Comparison of ENCODE assay signal across 17 cellular contexts in genomic region chr6:169567809-169568208, GRCh38.
DNase-seq lines count a peak whose midpoint lies in the region; ATAC-seq and TF ChIP-seq lines count a peak whose summit lies in the region.
"Had no signal": no experiment of that assay in that cellular context is flagged by ENCODE, and none has a peak within 500 bp of the region (broad histone marks: within the 10 kb centered on the region; RNA-seq: fewer than 3 reads in every experiment).

No MANE protein-coding gene starts in this region.

- no peaks in the 10 kb centered on the region for H3K9me3 ChIP-seq in BLaER1
- H3K9me3 ChIP-seq in CD4-positive, alpha-beta memory T cell (ENCODE audit: control insufficient read depth in 1 of 2, low read length in 2 of 2), result no peaks in the 10 kb centered on the region

- H3K36me3 ChIP-seq in BLaER1, result no peaks in the 10 kb centered on the region
- no peaks in the 10 kb centered on the region for H3K36me3 ChIP-seq in CD4-positive, alpha-beta memory T cell (ENCODE audit: insufficient read depth, low read length)

- CTCF ChIA-PET in CD4-positive, alpha-beta memory T cell (lab: Charles Lee; ENCODE audit: partially characterized antibody), result no interaction called here

- H3K4me1 ChIP-seq in BLaER1, result peaks cover 19% of the 10 kb centered on the region
- H3K4me1 ChIP-seq in CD4-positive, alpha-beta memory T cell (ENCODE audit: insufficient read depth, low read length), result no peaks in the 10 kb centered on the region

- H4K20me1 ChIP-seq in BLaER1, result no peaks in the 10 kb centered on the region

- intact Hi-C loops in CD4-positive, alpha-beta memory T cell (cut with micrococcal nuclease), result no loop called here

- peak overlapping the region; percentile 47 for H3K4me2 ChIP-seq in BLaER1

- H3K27me3 Mint-ChIP-seq in naive B cell, result no peaks in the 10 kb centered on the region
- H3K27me3 Mint-ChIP-seq in activated T-helper 17 cell treated with anti-CD3 and anti-CD28 coated beads, Interleukin-2, amount 50 U/mL, for 72 hours, result no peaks in the 10 kb centered on the region
- H3K27me3 Mint-ChIP-seq in CD4-positive, alpha-beta memory T cell, result no peaks in the 10 kb centered on the region
- H3K27me3 Mint-ChIP-seq: B cell; CD4-positive, alpha-beta T cell; IgD-negative memory B cell had no signal

- POLR2A ChIA-PET in CD4-positive, alpha-beta memory T cell (lab: Charles Lee; ENCODE audit: partially characterized antibody), result no interaction called here

- peaks cover 1 to 24% (median 7%) of the 10 kb centered on the region in 3 donors for H3K4me1 Mint-ChIP-seq in naive B cell
- H3K4me1 Mint-ChIP-seq in activated T-helper 17 cell treated with anti-CD3 and anti-CD28 coated beads, Interleukin-2, amount 50 U/mL, for 72 hours, result no peaks in the 10 kb centered on the region
- peaks cover 0 to 7% (median 4%) of the 10 kb centered on the region in 4 donors for H3K4me1 Mint-ChIP-seq in CD4-positive, alpha-beta memory T cell
- H3K4me1 Mint-ChIP-seq: H9, IgD-negative memory B cell had no signal

- H3K27me3 ChIP-seq in BLaER1, result no peaks in the 10 kb centered on the region
- no peaks in the 10 kb centered on the region for H3K27me3 ChIP-seq in CD4-positive, alpha-beta memory T cell (ENCODE audit: insufficient read depth, low read length)

- peak overlapping the region in 5 of 6 donors; percentile 32 to 81 (median 50) for H3K27ac Mint-ChIP-seq in naive B cell
- H3K27ac Mint-ChIP-seq in activated T-helper 17 cell treated with anti-CD3 and anti-CD28 coated beads, Interleukin-2, amount 50 U/mL, for 72 hours, result no peak overlapping the region
- H3K27ac Mint-ChIP-seq in CD4-positive, alpha-beta memory T cell, result no peak overlapping the region
- H3K27ac Mint-ChIP-seq: B cell; CD4-positive, alpha-beta T cell had no signal

- no peak overlapping the region for H3K9ac ChIP-seq in BLaER1

- H3K27ac ChIP-seq in BLaER1, result no peak overlapping the region
- H3K27ac ChIP-seq in CD4-positive, alpha-beta memory T cell (ENCODE audit: low read depth, low read length), result no peak overlapping the region
- H3K27ac ChIP-seq: C4-2B had no signal

- ATAC-seq in GM18502 (IDR thresholded peaks at IDR 0.05; ENCODE audit: poor library complexity, unreplicated experiment) (peak; percentile 34), naive B cell (ENCODE audit: low read depth in 2 of 2) (no peak)
- no peak for ATAC-seq in activated T-helper 17 cell treated with anti-CD3 and anti-CD28 coated beads, Interleukin-2, amount 50 U/mL, for 72 hours (replicated peaks)
- ATAC-seq: HepG2 had no signal

- no peaks in the 10 kb centered on the region for H3K9me3 Mint-ChIP-seq in naive B cell
- H3K9me3 Mint-ChIP-seq in activated T-helper 17 cell treated with anti-CD3 and anti-CD28 coated beads, Interleukin-2, amount 50 U/mL, for 72 hours, result no peaks in the 10 kb centered on the region
- H3K9me3 Mint-ChIP-seq in CD4-positive, alpha-beta memory T cell, result peaks cover 0 to 2% (median 0%) of the 10 kb centered on the region in 8 donors
- H3K9me3 Mint-ChIP-seq: CD4-positive, alpha-beta T cell; H9; IgD-negative memory B cell had no signal

- DNase-seq in fibroblast of mammary gland (ENCODE audit: low read depth) (peak; percentile 73), naive B cell (no peak), anterior cingulate cortex (lab: John Stamatoyannopoulos, UW) (no peak), DMS53 treated with DMSO at 0.1 percent for 48 hours (lab: John Stamatoyannopoulos, UW; ENCODE audit: unreplicated experiment) (no peak)
- DNase-seq in CD4-positive, alpha-beta memory T cell, result no peak
- DNase-seq: CD4-positive, alpha-beta T cell; DMS153; DMS79 treated with DMSO at 0.1 percent for 48 hours; GF-D8; H9 had no signal

- TF ChIP-seq CTCF in fibroblast of mammary gland (conservative IDR thresholded peaks at IDR 0.05; ENCODE audit: control insufficient read depth, insufficient read depth, low read depth, low read length), result no peak

- H3K36me3 Mint-ChIP-seq in naive B cell, result peaks cover 3 to 7% of the 10 kb centered on the region in 2 donors
- peaks cover under 1% of the 10 kb centered on the region for H3K36me3 Mint-ChIP-seq in activated T-helper 17 cell treated with anti-CD3 and anti-CD28 coated beads, Interleukin-2, amount 50 U/mL, for 72 hours (ENCODE audit: low read depth)
- peaks cover 0 to 36% of the 10 kb centered on the region in 2 donors for H3K36me3 Mint-ChIP-seq in CD4-positive, alpha-beta memory T cell
- H3K36me3 Mint-ChIP-seq: IgD-negative memory B cell had no signal

- H3K4me3 ChIP-seq in BLaER1 (no peak overlapping the region), fibroblast of mammary gland (ENCODE audit: control insufficient read depth, low read depth, low read length) (no peak overlapping the region)
- H3K4me3 ChIP-seq in CD4-positive, alpha-beta memory T cell (ENCODE audit: low read length in 2 of 2), result no peak overlapping the region

- no peak overlapping the region for H3K4me3 Mint-ChIP-seq in naive B cell
- no peak overlapping the region for H3K4me3 Mint-ChIP-seq in activated T-helper 17 cell treated with anti-CD3 and anti-CD28 coated beads, Interleukin-2, amount 50 U/mL, for 72 hours
- H3K4me3 Mint-ChIP-seq in CD4-positive, alpha-beta memory T cell, result no peak overlapping the region
- H3K4me3 Mint-ChIP-seq: B cell; CD4-positive, alpha-beta T cell; H9; IgD-negative memory B cell had no signal

Comparison
In these comparisons a context has a peak if more than half of its experiments do, and no peak if none do; other contexts are left out.
1. H3K27ac Mint-ChIP-seq: peak in naive B cell (5 of 6); none in activated T-helper 17 cell treated with anti-CD3 and anti-CD28 coated beads, Interleukin-2, amount 50 U/mL, for 72 hours (single experiment) and CD4-positive, alpha-beta memory T cell (0 of 7).